Comparison of ENCODE assay signal across 2 cellular contexts in the genomic region with DNA sequence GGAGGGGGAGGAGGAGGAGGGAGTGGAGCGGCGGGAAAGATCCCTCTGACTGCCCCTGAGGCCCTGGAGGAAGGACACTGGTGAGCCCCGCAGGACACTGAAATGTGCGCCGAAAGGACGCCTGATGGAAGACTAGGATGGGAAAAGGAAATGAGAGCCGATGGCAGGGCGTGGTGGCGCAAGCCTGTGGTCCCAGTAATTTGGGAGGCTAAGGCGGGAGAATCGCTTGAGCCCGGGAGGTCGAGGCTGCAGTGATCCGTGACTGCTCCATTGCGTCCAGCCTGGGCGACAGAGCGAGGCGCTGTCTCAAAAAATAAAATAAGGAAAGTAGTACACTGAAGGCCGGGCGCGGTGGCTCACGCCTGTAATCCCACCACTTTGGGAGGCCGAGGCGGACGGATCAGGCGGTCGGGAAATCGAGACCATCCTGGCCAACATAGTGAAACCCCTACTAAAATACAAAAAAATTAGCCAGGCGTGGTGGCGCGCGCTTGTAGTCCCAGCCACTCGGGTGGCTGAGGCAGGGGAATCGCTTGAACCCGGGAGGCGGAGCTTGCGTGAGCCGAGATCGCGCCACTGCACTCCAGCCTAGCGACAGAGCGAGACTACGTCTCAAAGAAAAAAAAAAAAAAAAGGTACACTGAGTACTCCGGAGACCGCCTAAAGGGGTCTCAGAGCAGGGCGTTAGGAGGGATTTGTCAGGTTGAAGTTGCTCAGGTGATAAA.
TF ChIP-seq lines count a peak whose summit lies in the region.

No MANE protein-coding gene starts in this region.

TF ChIP-seq in K562, 482 proteins besides CTCF, POLR2A, EP300 and RAD21 (continued from another document and continues in another):
- TF ChIP-seq PHF21A (IDR thresholded peaks at IDR 0.05; ENCODE audit: borderline replicate concordance, low read depth) (no peak), NR2C1 (IDR thresholded peaks at IDR 0.05) (no peak), NR2C1 (tag; IDR thresholded peaks at IDR 0.05) (peak; percentile 33), CBX3 (IDR thresholded peaks at IDR 0.05; ENCODE audit: borderline replicate concordance in 1 of 2, low read length in 2 of 2) (peak in 1 of 2 experiments; percentile 16; a peak in 1 of 3 replicates), ELF4 (CRISPR knock-in tag; IDR thresholded peaks at IDR 0.05) (peak; percentile 49; the same call in 1 of the 2 replicates), POLR2AphosphoS2 (IDR thresholded peaks at IDR 0.05; ENCODE audit: low read length) (no peak), NCOA1 (IDR thresholded peaks at IDR 0.05; ENCODE audit: low read depth) (peak; percentile 22; the same call in 1 of the 2 replicates), KDM2B (CRISPR knock-in tag; IDR thresholded peaks at IDR 0.05) (no peak), RFX5 (IDR thresholded peaks at IDR 0.05; ENCODE audit: low read depth, low read length) (no peak), TRIM28 (IDR thresholded peaks at IDR 0.05) (peak; percentile 43; the same call in 1 of the 2 replicates), NR4A1 (CRISPR knock-in tag; IDR thresholded peaks at IDR 0.05) (no peak), NR4A1 (tag; IDR thresholded peaks at IDR 0.05) (no peak), PHF8 (IDR thresholded peaks at IDR 0.05; ENCODE audit: borderline replicate concordance, low read length) (peak; percentile 45; the same call in 1 of the 2 replicates)
- TF ChIP-seq, protein P1, sequence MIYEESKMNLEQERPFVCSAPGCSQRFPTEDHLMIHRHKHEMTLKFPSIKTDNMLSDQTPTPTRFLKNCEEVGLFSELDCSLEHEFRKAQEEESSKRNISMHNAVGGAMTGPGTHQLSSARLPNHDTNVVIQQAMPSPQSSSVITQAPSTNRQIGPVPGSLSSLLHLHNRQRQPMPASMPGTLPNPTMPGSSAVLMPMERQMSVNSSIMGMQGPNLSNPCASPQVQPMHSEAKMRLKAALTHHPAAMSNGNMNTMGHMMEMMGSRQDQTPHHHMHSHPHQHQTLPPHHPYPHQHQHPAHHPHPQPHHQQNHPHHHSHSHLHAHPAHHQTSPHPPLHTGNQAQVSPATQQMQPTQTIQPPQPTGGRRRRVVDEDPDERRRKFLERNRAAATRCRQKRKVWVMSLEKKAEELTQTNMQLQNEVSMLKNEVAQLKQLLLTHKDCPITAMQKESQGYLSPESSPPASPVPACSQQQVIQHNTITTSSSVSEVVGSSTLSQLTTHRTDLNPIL (CRISPR knock-in tag; IDR thresholded peaks at IDR 0.05) = no peak
- TF ChIP-seq, protein P2, sequence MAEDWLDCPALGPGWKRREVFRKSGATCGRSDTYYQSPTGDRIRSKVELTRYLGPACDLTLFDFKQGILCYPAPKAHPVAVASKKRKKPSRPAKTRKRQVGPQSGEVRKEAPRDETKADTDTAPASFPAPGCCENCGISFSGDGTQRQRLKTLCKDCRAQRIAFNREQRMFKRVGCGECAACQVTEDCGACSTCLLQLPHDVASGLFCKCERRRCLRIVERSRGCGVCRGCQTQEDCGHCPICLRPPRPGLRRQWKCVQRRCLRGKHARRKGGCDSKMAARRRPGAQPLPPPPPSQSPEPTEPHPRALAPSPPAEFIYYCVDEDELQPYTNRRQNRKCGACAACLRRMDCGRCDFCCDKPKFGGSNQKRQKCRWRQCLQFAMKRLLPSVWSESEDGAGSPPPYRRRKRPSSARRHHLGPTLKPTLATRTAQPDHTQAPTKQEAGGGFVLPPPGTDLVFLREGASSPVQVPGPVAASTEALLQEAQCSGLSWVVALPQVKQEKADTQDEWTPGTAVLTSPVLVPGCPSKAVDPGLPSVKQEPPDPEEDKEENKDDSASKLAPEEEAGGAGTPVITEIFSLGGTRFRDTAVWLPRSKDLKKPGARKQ (CRISPR knock-in tag; IDR thresholded peaks at IDR 0.05) = peak; percentile 94
- TF ChIP-seq, protein P3, sequence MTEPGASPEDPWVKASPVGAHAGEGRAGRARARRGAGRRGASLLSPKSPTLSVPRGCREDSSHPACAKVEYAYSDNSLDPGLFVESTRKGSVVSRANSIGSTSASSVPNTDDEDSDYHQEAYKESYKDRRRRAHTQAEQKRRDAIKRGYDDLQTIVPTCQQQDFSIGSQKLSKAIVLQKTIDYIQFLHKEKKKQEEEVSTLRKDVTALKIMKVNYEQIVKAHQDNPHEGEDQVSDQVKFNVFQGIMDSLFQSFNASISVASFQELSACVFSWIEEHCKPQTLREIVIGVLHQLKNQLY (CRISPR knock-in tag; conservative IDR thresholded peaks at IDR 0.05) = 0 out of 4 replicates have a peak, but pooled peaks of 1 of the 2 experiments have one; percentile 15
- TF ChIP-seq, protein P4, sequence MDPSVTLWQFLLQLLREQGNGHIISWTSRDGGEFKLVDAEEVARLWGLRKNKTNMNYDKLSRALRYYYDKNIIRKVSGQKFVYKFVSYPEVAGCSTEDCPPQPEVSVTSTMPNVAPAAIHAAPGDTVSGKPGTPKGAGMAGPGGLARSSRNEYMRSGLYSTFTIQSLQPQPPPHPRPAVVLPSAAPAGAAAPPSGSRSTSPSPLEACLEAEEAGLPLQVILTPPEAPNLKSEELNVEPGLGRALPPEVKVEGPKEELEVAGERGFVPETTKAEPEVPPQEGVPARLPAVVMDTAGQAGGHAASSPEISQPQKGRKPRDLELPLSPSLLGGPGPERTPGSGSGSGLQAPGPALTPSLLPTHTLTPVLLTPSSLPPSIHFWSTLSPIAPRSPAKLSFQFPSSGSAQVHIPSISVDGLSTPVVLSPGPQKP (CRISPR knock-in tag; IDR thresholded peaks at IDR 0.05) = no peak

TF ChIP-seq in HepG2, 621 proteins besides CTCF, POLR2A, EP300 and RAD21 (continued from another document and continues in another):
- TF ChIP-seq ZSCAN9 (CRISPR knock-in tag; IDR thresholded peaks at IDR 0.05; ENCODE audit: borderline replicate concordance) = no peak
- no peak for TF ChIP-seq KDM1A (CRISPR knock-in tag; IDR thresholded peaks at IDR 0.05)
- TF ChIP-seq KDM5B (CRISPR knock-in tag; IDR thresholded peaks at IDR 0.05; ENCODE audit: borderline replicate concordance) = 0 out of 2 replicates have a peak, but pooled peaks have one; percentile 22
- TF ChIP-seq KDM6A (CRISPR knock-in tag; IDR thresholded peaks at IDR 0.05; ENCODE audit: low read depth) = no peak
- TF ChIP-seq, protein P5, sequence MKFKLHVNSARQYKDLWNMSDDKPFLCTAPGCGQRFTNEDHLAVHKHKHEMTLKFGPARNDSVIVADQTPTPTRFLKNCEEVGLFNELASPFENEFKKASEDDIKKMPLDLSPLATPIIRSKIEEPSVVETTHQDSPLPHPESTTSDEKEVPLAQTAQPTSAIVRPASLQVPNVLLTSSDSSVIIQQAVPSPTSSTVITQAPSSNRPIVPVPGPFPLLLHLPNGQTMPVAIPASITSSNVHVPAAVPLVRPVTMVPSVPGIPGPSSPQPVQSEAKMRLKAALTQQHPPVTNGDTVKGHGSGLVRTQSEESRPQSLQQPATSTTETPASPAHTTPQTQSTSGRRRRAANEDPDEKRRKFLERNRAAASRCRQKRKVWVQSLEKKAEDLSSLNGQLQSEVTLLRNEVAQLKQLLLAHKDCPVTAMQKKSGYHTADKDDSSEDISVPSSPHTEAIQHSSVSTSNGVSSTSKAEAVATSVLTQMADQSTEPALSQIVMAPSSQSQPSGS (CRISPR knock-in tag; IDR thresholded peaks at IDR 0.05) = no peak
- 0 out of 2 replicates have a peak, but pooled peaks have one; percentile 1 for TF ChIP-seq PAX8 (CRISPR knock-in tag; IDR thresholded peaks at IDR 0.05; ENCODE audit: borderline replicate concordance)
- TF ChIP-seq ZBTB38 (CRISPR knock-in tag; IDR thresholded peaks at IDR 0.05) = peak; percentile 6; the same call in 1 of the 2 replicates
- TF ChIP-seq, protein P6, sequence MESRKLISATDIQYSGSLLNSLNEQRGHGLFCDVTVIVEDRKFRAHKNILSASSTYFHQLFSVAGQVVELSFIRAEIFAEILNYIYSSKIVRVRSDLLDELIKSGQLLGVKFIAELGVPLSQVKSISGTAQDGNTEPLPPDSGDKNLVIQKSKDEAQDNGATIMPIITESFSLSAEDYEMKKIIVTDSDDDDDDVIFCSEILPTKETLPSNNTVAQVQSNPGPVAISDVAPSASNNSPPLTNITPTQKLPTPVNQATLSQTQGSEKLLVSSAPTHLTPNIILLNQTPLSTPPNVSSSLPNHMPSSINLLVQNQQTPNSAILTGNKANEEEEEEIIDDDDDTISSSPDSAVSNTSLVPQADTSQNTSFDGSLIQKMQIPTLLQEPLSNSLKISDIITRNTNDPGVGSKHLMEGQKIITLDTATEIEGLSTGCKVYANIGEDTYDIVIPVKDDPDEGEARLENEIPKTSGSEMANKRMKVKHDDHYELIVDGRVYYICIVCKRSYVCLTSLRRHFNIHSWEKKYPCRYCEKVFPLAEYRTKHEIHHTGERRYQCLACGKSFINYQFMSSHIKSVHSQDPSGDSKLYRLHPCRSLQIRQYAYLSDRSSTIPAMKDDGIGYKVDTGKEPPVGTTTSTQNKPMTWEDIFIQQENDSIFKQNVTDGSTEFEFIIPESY (CRISPR knock-in tag; IDR thresholded peaks at IDR 0.05) = no peak
- no peak for TF ChIP-seq FOXK1 (CRISPR knock-in tag; IDR thresholded peaks at IDR 0.05; ENCODE audit: borderline replicate concordance, low read depth)
- no peak for TF ChIP-seq ZNF143 (CRISPR knock-in tag; IDR thresholded peaks at IDR 0.05)
- TF ChIP-seq, protein P7, sequence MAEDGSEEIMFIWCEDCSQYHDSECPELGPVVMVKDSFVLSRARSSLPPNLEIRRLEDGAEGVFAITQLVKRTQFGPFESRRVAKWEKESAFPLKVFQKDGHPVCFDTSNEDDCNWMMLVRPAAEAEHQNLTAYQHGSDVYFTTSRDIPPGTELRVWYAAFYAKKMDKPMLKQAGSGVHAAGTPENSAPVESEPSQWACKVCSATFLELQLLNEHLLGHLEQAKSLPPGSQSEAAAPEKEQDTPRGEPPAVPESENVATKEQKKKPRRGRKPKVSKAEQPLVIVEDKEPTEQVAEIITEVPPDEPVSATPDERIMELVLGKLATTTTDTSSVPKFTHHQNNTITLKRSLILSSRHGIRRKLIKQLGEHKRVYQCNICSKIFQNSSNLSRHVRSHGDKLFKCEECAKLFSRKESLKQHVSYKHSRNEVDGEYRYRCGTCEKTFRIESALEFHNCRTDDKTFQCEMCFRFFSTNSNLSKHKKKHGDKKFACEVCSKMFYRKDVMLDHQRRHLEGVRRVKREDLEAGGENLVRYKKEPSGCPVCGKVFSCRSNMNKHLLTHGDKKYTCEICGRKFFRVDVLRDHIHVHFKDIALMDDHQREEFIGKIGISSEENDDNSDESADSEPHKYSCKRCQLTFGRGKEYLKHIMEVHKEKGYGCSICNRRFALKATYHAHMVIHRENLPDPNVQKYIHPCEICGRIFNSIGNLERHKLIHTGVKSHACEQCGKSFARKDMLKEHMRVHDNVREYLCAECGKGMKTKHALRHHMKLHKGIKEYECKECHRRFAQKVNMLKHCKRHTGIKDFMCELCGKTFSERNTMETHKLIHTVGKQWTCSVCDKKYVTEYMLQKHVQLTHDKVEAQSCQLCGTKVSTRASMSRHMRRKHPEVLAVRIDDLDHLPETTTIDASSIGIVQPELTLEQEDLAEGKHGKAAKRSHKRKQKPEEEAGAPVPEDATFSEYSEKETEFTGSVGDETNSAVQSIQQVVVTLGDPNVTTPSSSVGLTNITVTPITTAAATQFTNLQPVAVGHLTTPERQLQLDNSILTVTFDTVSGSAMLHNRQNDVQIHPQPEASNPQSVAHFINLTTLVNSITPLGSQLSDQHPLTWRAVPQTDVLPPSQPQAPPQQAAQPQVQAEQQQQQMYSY (CRISPR knock-in tag; IDR thresholded peaks at IDR 0.05) = no peak
- TF ChIP-seq ZFP62 (CRISPR knock-in tag; IDR thresholded peaks at IDR 0.05) = no peak
- no peak for TF ChIP-seq ZNF776 (CRISPR knock-in tag; IDR thresholded peaks at IDR 0.05)
- TF ChIP-seq AKAP8 (CRISPR knock-in tag; IDR thresholded peaks at IDR 0.05) = no peak
- no peak for TF ChIP-seq SSRP1 (CRISPR knock-in tag; IDR thresholded peaks at IDR 0.05)
- TF ChIP-seq, protein P8, sequence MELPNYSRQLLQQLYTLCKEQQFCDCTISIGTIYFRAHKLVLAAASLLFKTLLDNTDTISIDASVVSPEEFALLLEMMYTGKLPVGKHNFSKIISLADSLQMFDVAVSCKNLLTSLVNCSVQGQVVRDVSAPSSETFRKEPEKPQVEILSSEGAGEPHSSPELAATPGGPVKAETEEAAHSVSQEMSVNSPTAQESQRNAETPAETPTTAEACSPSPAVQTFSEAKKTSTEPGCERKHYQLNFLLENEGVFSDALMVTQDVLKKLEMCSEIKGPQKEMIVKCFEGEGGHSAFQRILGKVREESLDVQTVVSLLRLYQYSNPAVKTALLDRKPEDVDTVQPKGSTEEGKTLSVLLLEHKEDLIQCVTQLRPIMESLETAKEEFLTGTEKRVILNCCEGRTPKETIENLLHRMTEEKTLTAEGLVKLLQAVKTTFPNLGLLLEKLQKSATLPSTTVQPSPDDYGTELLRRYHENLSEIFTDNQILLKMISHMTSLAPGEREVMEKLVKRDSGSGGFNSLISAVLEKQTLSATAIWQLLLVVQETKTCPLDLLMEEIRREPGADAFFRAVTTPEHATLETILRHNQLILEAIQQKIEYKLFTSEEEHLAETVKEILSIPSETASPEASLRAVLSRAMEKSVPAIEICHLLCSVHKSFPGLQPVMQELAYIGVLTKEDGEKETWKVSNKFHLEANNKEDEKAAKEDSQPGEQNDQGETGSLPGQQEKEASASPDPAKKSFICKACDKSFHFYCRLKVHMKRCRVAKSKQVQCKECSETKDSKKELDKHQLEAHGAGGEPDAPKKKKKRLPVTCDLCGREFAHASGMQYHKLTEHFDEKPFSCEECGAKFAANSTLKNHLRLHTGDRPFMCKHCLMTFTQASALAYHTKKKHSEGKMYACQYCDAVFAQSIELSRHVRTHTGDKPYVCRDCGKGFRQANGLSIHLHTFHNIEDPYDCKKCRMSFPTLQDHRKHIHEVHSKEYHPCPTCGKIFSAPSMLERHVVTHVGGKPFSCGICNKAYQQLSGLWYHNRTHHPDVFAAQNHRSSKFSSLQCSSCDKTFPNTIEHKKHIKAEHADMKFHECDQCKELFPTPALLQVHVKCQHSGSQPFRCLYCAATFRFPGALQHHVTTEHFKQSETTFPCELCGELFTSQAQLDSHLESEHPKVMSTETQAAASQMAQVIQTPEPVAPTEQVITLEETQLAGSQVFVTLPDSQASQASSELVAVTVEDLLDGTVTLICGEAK (IDR thresholded peaks at IDR 0.05) = no peak
- TF ChIP-seq, protein P8 (CRISPR knock-in tag; IDR thresholded peaks at IDR 0.05) = no peak
- no peak for TF ChIP-seq NCOR1 (IDR thresholded peaks at IDR 0.05; ENCODE audit: borderline replicate concordance, low read length)
- TF ChIP-seq ZNF17 (CRISPR knock-in tag; IDR thresholded peaks at IDR 0.05) = no peak
